20 cellular contexts compared by ENCODE assay signal in the genomic region with DNA sequence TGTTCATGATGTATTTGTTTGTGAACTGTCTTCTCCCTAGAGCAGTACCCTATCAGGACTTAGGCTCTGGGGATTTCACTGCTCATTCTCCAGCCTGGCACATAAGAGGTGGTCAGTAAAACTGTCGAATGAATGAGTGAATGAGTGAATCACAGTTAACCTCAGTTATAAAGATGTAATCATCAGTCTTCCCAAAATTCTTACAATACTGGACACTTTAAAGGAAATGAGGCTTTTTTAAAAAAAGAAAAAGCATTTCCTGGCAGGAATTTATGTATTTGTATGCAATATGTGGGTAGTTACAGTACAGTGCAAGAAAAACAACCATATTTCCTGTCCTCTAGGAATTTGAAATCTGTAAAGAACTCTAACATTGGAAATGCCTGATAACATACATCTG. TPM values are rescaled to one million over a fixed set of nuclear protein-coding genes. Genes with fewer than 3 reads are reported as not detected.
DNase-seq lines count a peak whose midpoint lies in the region; TF ChIP-seq lines count a peak whose summit lies in the region.
"Had no signal": no experiment of that assay in that cellular context is flagged by ENCODE, and none has a peak within 500 bp of the region (broad histone marks: within the 10 kb centered on the region; RNA-seq: fewer than 3 reads in every experiment).

No MANE protein-coding gene starts in this region.

- peak overlapping the region; percentile 40 for H3K27ac Mint-ChIP-seq in endothelial cell (ENCODE audit: unreplicated experiment)
- H3K27ac Mint-ChIP-seq: CD4-positive, alpha-beta memory T cell; T-helper 17 cell had no signal

- no peaks in the 10 kb centered on the region for H3K27me3 Mint-ChIP-seq in endothelial cell (ENCODE audit: unreplicated experiment)

- H3K9me3 ChIP-seq in effector memory CD4-positive, alpha-beta T cell (ENCODE audit: control insufficient read depth, low read length) = no peaks in the 10 kb centered on the region
- H3K9me3 ChIP-seq: left lung had no signal

- no peak for TF ChIP-seq CTCF in endothelial cell (IDR thresholded peaks at IDR 0.05; ENCODE audit: unreplicated experiment)

- H3K4me3 Mint-ChIP-seq in endothelial cell (ENCODE audit: unreplicated experiment) = no peak overlapping the region
- H3K4me3 Mint-ChIP-seq: CD4-positive, alpha-beta memory T cell; T-helper 17 cell had no signal

- peaks cover 53% of the 10 kb centered on the region for H3K4me1 Mint-ChIP-seq in endothelial cell (ENCODE audit: unreplicated experiment)
- H3K4me1 Mint-ChIP-seq: CD4-positive, alpha-beta memory T cell had no signal

- no peak overlapping the region for H3K27ac ChIP-seq in effector memory CD4-positive, alpha-beta T cell (ENCODE audit: insufficient read depth, low read length, poor library complexity, severe bottlenecking)
- H3K27ac ChIP-seq: coronary artery, left lung, WERI-Rb-1 had no signal

- peak; percentile 39 for DNase-seq in GM03348 (ENCODE audit: low spot score)
- peak; percentile 65 for DNase-seq in M059J (ENCODE audit: low read depth)
- DNase-seq in endothelial cell (ENCODE audit: low spot score) = no peak
- DNase-seq in pulmonary artery endothelial cell (ENCODE audit: low read depth, low spot score) = peak; percentile 78
- no peak for DNase-seq in epidermal melanocyte (ENCODE audit: insufficient read length, low spot score)
- DNase-seq in DMS153 (lab: John Stamatoyannopoulos, UW) = no peak
- DNase-seq in effector memory CD4-positive, alpha-beta T cell = no peak
- no peak for DNase-seq in SK-N-DZ (ENCODE audit: low spot score)
- DNase-seq: activated CD4-positive, alpha-beta T cell treated with anti-CD3 and anti-CD28 coated beads, Interleukin-2, amount 50 U/mL, for 48 hours; activated T-cell treated with anti-CD3 and anti-CD28 coated beads for 4 hours; CD4-positive, alpha-beta memory T cell; DMS53; glutamatergic neuron; left lung; NCI-H1436; NCI-H526; retina; T-helper 17 cell; WERI-Rb-1 had no signal

- H3K4me3 ChIP-seq in effector memory CD4-positive, alpha-beta T cell (ENCODE audit: insufficient read depth, low read depth, low read length, poor library complexity, severe bottlenecking) = no peak overlapping the region
- H3K4me3 ChIP-seq: coronary artery, left lung had no signal

- H3K9me3 Mint-ChIP-seq in endothelial cell (ENCODE audit: unreplicated experiment) = no peaks in the 10 kb centered on the region

- H3K36me3 Mint-ChIP-seq in endothelial cell (ENCODE audit: low read depth, unreplicated experiment) = peaks cover 14% of the 10 kb centered on the region

- no peaks in the 10 kb centered on the region for H3K36me3 ChIP-seq in effector memory CD4-positive, alpha-beta T cell (ENCODE audit: control insufficient read depth, insufficient read depth, low read length)
- H3K36me3 ChIP-seq: left lung, WERI-Rb-1 had no signal

- H3K4me1 ChIP-seq in effector memory CD4-positive, alpha-beta T cell (ENCODE audit: control insufficient read depth, insufficient read depth, low read length, poor library complexity, severe bottlenecking) = no peaks in the 10 kb centered on the region

- no peaks in the 10 kb centered on the region for H3K27me3 ChIP-seq in effector memory CD4-positive, alpha-beta T cell (replicated peaks; ENCODE audit: control insufficient read depth, insufficient read depth, low read length, poor library complexity, severe bottlenecking)
- H3K27me3 ChIP-seq: left lung had no signal

RNA-seq across cellular contexts. Expression of a gene that starts 59.6 kb away (rescaled TPM):
- 77.5 and 117 TPM in 2 replicates for total RNA-seq in M059J (2014; rRNA removed; shearing (Covaris generic))
- total RNA-seq in endothelial cell (ENCODE audit: unreplicated experiment) (127 TPM), pulmonary artery endothelial cell (192 and 219 TPM in 2 replicates)
- polyA plus RNA-seq in SK-N-DZ (2014; cell fraction: cytosol; rRNA removed) = 46.3 and 49.9 TPM in 2 replicates
- polyA plus RNA-seq in SK-N-DZ (2014; cell fraction: nucleus; rRNA removed) = 29.4 and 38.7 TPM in 2 replicates

Comparison
In these comparisons a context has a peak if more than half of its experiments do, and no peak if none do; other contexts are left out.
1. DNase-seq: peak in GM03348 (single experiment), M059J (single experiment) and pulmonary artery endothelial cell (single experiment); none in endothelial cell (single experiment), epidermal melanocyte (single experiment), DMS153 (single experiment), effector memory CD4-positive, alpha-beta T cell (0 of 3) and SK-N-DZ (single experiment).